ENCODE assay signal across 8 cellular contexts in the genomic region with DNA sequence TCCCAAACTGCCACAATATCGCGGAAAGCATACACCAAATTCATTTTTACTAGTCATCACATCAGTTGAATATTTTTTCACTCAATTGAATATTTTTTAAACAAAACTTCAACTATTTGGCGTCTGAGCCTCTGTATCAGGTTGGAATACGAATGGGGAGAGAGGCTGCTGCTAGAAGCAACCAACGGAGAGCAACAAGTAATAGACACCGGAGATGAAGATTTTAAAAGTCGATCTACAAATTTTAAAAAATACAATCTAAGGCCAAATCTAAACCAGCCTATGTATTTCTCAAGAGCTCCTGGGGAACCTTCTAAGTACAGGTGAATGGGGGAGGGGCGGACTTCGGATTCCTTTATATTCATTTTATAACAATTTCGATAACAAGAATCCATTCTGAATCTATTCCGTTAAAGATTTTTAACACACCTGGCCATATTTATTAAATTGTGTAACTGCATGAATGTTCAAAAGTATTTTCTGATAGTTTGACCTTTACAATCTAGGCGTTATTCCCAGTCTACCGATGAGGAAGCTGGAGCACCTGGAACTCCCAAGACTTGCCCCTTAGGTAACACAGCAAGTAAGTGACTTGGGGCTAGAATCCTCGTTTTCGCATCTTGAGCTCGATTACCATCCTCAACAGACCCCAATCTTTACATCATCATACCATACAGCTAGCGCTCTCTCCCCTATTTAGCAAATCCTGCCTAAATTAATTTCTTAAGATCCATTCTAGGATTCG. TPM values are rescaled to one million over a fixed set of nuclear protein-coding genes. Genes with fewer than 3 reads are reported as not detected.
A peak's percentile ranks its signal among the peaks of the same experiment; 100 is the strongest.
DNase-seq lines count a peak whose midpoint lies in the region; ATAC-seq and TF ChIP-seq lines count a peak whose summit lies in the region.

No MANE protein-coding gene starts in this region.

- no peak for TF ChIP-seq POLR2A in gastrocnemius medialis (IDR thresholded peaks at IDR 0.05)

- no peaks in the 10 kb centered on the region for H3K9me3 ChIP-seq in gastrocnemius medialis

- H3K27me3 ChIP-seq in gastrocnemius medialis: no peaks in the 10 kb centered on the region

- intact Hi-C loops in gastrocnemius medialis (cut with DNase I; ENCODE audit: low total_unique reads): loop anchor here (2.0 to 5.0 kb wide), 3 partner anchors 59 to 237 kb away; a partner anchor contains a TSS

- CTCF ChIA-PET in RWPE1 (lab: Yijun Ruan, JAX): no interaction called here

- H3K27ac ChIP-seq in RWPE1: peak overlapping the region; percentile 90
- H3K27ac ChIP-seq in gastrocnemius medialis: peak overlapping the region in 2 of 4 donors; percentile 87 to 89

- no peak for ATAC-seq in gastrocnemius medialis
- ATAC-seq in GM19463 (IDR thresholded peaks at IDR 0.05; ENCODE audit: unreplicated experiment): no peak

- in situ Hi-C loops in gastrocnemius medialis (cut with MboI; ENCODE audit: low sequenced_read_pairs in 4 of 4): no loop called here

- DNase-seq in NCI-H345 treated with DMSO at 0.1 percent for 48 hours (lab: John Stamatoyannopoulos, UW; ENCODE audit: unreplicated experiment): peak; percentile 4
- no peak for DNase-seq in NCI-H345 (lab: John Stamatoyannopoulos, UW)
- DNase-seq in RWPE1 (ENCODE audit: low spot score): peak; percentile 29
- DNase-seq in fibroblast of pulmonary artery (ENCODE audit: low read depth): no peak
- no peak for DNase-seq in gastrocnemius medialis
- no peak for DNase-seq in hippocampal formation (lab: John Stamatoyannopoulos, UW)
- DNase-seq in SKM-1 (lab: John Stamatoyannopoulos, UW; ENCODE audit: unreplicated experiment): no peak

- no peaks in the 10 kb centered on the region for H3K36me3 ChIP-seq in gastrocnemius medialis

- H3K4me3 ChIP-seq in fibroblast of pulmonary artery (replicated peaks; ENCODE audit: low read depth, low read length) (peak overlapping the region; percentile 73), gastrocnemius medialis (peak overlapping the region; percentile 86 to 93 (median 88))

- POLR2A ChIA-PET in RWPE1 (lab: Yijun Ruan, JAX; ENCODE audit: low non-redundant PET): no interaction called here

- TF ChIP-seq CTCF in RWPE1 (conservative IDR thresholded peaks at IDR 0.05; ENCODE audit: low read depth) (no peak), fibroblast of pulmonary artery (IDR thresholded peaks at IDR 0.05; ENCODE audit: low read length, missing control alignments) (no peak), gastrocnemius medialis (IDR thresholded peaks at IDR 0.05 in 4 of 5, conservative IDR thresholded peaks at IDR 0.05 in 1 of 5) (no peak)

- peaks cover 18% of the 10 kb centered on the region in 2 donors for H3K4me1 ChIP-seq in gastrocnemius medialis

RNA-seq across cellular contexts. Expression of a gene that starts 1.2 kb away (rescaled TPM):
- 10 to 100 TPM; 10.0 to 19.4 (median 12.4) TPM for total RNA-seq in gastrocnemius medialis

Comparison
In these comparisons a context has a peak if more than half of its experiments do, and no peak if none do; other contexts are left out.
1. DNase-seq: peak in NCI-H345 treated with DMSO at 0.1 percent for 48 hours (single experiment) and RWPE1 (single experiment); none in NCI-H345 (single experiment), fibroblast of pulmonary artery (single experiment), gastrocnemius medialis (0 of 2), hippocampal formation (0 of 2) and SKM-1 (single experiment).